In genomic region chr9:72292874-72293607, GRCh38 we compare ENCODE assay signal across 9 cellular contexts.
DNase-seq lines count a peak whose midpoint lies in the region; ATAC-seq and TF ChIP-seq lines count a peak whose summit lies in the region.
"Had no signal": no experiment of that assay in that cellular context is flagged by ENCODE, and none has a peak within 500 bp of the region (broad histone marks: within the 10 kb centered on the region; RNA-seq: fewer than 3 reads in every experiment).

No MANE protein-coding gene starts in this region.

- 60 to 65% methylated on average over 5 of the region's 5 CpGs for WGBS in body of pancreas, 2 donors

- TF ChIP-seq CTCF in body of pancreas (IDR thresholded peaks at IDR 0.05) = no peak
- no peak for TF ChIP-seq CTCF in BE2C (IDR thresholded peaks at IDR 0.05; ENCODE audit: low read depth, low read length)

- peaks cover 31% of the 10 kb centered on the region for H3K4me1 ChIP-seq in body of pancreas
- H3K4me1 ChIP-seq in BE2C = no peaks in the 10 kb centered on the region

- no peaks in the 10 kb centered on the region for H3K27me3 ChIP-seq in body of pancreas
- H3K27me3 ChIP-seq in BE2C = no peaks in the 10 kb centered on the region

- DNase-seq in DMS 273 (lab: John Stamatoyannopoulos, UW; ENCODE audit: unreplicated experiment) (peak; percentile 59), LoVo (ENCODE audit: low spot score) (peak; percentile 89), body of pancreas (peak in 3 of 4 donors; percentile 16 to 61 (median 28)), mucosa of gallbladder (ENCODE audit: low spot score) (peak; percentile 46), NCI-H1048 (lab: John Stamatoyannopoulos, UW) (no peak), NCI-H1436 treated with DMSO at 0.1 percent for 48 hours (lab: John Stamatoyannopoulos, UW) (no peak), BE2C (no peak)

- TF ChIP-seq POLR2A in body of pancreas (IDR thresholded peaks at IDR 0.05) = no peak

- H3K36me3 ChIP-seq in body of pancreas (replicated peaks in 1 of 2; ENCODE audit: insufficient read depth in 1 of 2, low read depth in 2 of 2) (no peaks in the 10 kb centered on the region), BE2C (no peaks in the 10 kb centered on the region)

- H3K9me3 ChIP-seq in body of pancreas (no peaks in the 10 kb centered on the region), BE2C (no peaks in the 10 kb centered on the region)

- H3K27ac ChIP-seq in body of pancreas = peak overlapping the region in 2 of 4 donors; percentile 19 to 65

- intact Hi-C loops in body of pancreas (cut with DNase I) = no loop called here

- H3K4me3 ChIP-seq in body of pancreas = no peak overlapping the region
- H3K4me3 ChIP-seq in BE2C (ENCODE audit: low read depth, low read length) = no peak overlapping the region
- H3K4me3 ChIP-seq: GM12878 had no signal

- ATAC-seq in body of pancreas (no peak), HG02885 (IDR thresholded peaks at IDR 0.05; ENCODE audit: poor library complexity, unreplicated experiment) (no peak)

Comparison
In these comparisons a context has a peak if more than half of its experiments do, and no peak if none do; other contexts are left out.
1. DNase-seq: peak in DMS 273 (single experiment), LoVo (single experiment), body of pancreas (3 of 4) and mucosa of gallbladder (single experiment); none in NCI-H1048 (single experiment), NCI-H1436 treated with DMSO at 0.1 percent for 48 hours (single experiment) and BE2C (single experiment).